ENCODE assay signal across 10 cellular contexts in the genomic region with DNA sequence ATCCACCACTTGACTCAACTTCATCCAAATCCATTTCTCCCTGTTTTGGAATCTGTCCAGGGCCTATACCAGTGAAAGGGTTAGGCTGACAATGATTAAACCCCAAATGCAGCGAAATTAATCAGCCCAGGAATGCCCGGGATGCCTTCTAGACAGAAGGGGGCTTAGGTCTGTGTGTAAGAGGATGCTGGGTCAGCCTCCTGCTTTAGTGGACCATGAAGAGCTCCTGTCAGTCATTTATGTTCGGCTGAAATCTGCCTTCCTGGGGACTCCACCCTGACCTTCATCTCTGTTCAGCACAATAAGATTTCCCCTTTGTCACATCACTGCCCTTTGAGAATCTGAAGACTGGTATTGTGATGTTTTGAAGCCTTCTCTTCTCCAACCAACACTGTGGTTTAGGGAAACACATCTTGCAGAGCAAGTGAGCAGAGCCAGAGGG.
A peak's percentile ranks its signal among the peaks of the same experiment; 100 is the strongest.
DNase-seq lines count a peak whose midpoint lies in the region; ATAC-seq, FAIRE-seq and TF ChIP-seq lines count a peak whose summit lies in the region.
"Had no signal": no experiment of that assay in that cellular context is flagged by ENCODE, and none has a peak within 500 bp of the region (broad histone marks: within the 10 kb centered on the region; RNA-seq: fewer than 3 reads in every experiment).

No MANE protein-coding gene starts in this region.

- peaks cover 3% of the 10 kb centered on the region for H3K9me3 Mint-ChIP-seq in T-helper 2 cell treated with Interferon-gamma antibody and Interleukin-4, amounts not matched to agents 5 μg/mL and 100 μg/mL, for 36 hours
- no peaks in the 10 kb centered on the region for H3K9me3 Mint-ChIP-seq in natural killer cell treated with Interleukin-12 subunit alpha and Interleukin-12 subunit beta and Interleukin-15 and Interleukin-18, amount 100 ng/mL, for 72 hours

- DNase-seq in T-helper 2 cell treated with Interferon-gamma antibody and Interleukin-4, amounts not matched to agents 5 μg/mL and 100 μg/mL, for 36 hours (ENCODE audit: low spot score) = no peak
- DNase-seq in T-helper 2 cell (no peak), RCC 7860 (ENCODE audit: low spot score) (peak; percentile 95), SK-N-DZ (ENCODE audit: low spot score) (no peak)
- DNase-seq in natural killer cell treated with Interleukin-12 subunit alpha and Interleukin-12 subunit beta and Interleukin-15 and Interleukin-18, amount 100 ng/mL, for 72 hours (ENCODE audit: low spot score) = no peak
- DNase-seq: effector CD4-positive, alpha-beta T cell had no signal

- H3K4me1 Mint-ChIP-seq in T-helper 2 cell treated with Interferon-gamma antibody and Interleukin-4, amounts not matched to agents 5 μg/mL and 100 μg/mL, for 36 hours (ENCODE audit: low read depth) = peaks cover 74% of the 10 kb centered on the region
- peaks cover 80 to 89% of the 10 kb centered on the region in 2 donors for H3K4me1 Mint-ChIP-seq in natural killer cell treated with Interleukin-12 subunit alpha and Interleukin-12 subunit beta and Interleukin-15 and Interleukin-18, amount 100 ng/mL, for 72 hours (ENCODE audit: low read depth in 2 of 2)

- peaks cover 7% of the 10 kb centered on the region for H3K36me3 Mint-ChIP-seq in T-helper 2 cell treated with Interferon-gamma antibody and Interleukin-4, amounts not matched to agents 5 μg/mL and 100 μg/mL, for 36 hours (ENCODE audit: low read depth)
- peaks cover 13% of the 10 kb centered on the region for H3K36me3 Mint-ChIP-seq in natural killer cell treated with Interleukin-12 subunit alpha and Interleukin-12 subunit beta and Interleukin-15 and Interleukin-18, amount 100 ng/mL, for 72 hours

- H3K4me3 Mint-ChIP-seq in T-helper 2 cell treated with Interferon-gamma antibody and Interleukin-4, amounts not matched to agents 5 μg/mL and 100 μg/mL, for 36 hours = peak overlapping the region; percentile 24
- H3K4me3 Mint-ChIP-seq in natural killer cell treated with Interleukin-12 subunit alpha and Interleukin-12 subunit beta and Interleukin-15 and Interleukin-18, amount 100 ng/mL, for 72 hours = peak overlapping the region; percentile 70

- no peaks in the 10 kb centered on the region for H3K27me3 Mint-ChIP-seq in T-helper 2 cell treated with Interferon-gamma antibody and Interleukin-4, amounts not matched to agents 5 μg/mL and 100 μg/mL, for 36 hours (ENCODE audit: low read depth)
- H3K27me3 Mint-ChIP-seq in natural killer cell treated with Interleukin-12 subunit alpha and Interleukin-12 subunit beta and Interleukin-15 and Interleukin-18, amount 100 ng/mL, for 72 hours = no peaks in the 10 kb centered on the region

- H3K27ac Mint-ChIP-seq in T-helper 2 cell treated with Interferon-gamma antibody and Interleukin-4, amounts not matched to agents 5 μg/mL and 100 μg/mL, for 36 hours = peak overlapping the region; percentile 18
- peak overlapping the region; percentile 95 to 99 for H3K27ac Mint-ChIP-seq in natural killer cell treated with Interleukin-12 subunit alpha and Interleukin-12 subunit beta and Interleukin-15 and Interleukin-18, amount 100 ng/mL, for 72 hours

- peak; percentile 98 for FAIRE-seq in RCC 7860 (lab: Jason Lieb, UNC)
- FAIRE-seq: islet of Langerhans had no signal

- peak; percentile 38 for ATAC-seq in HG02642 (IDR thresholded peaks at IDR 0.05; ENCODE audit: poor library complexity, unreplicated experiment)
- no peak for ATAC-seq in natural killer cell treated with Interleukin-12 subunit alpha and Interleukin-12 subunit beta and Interleukin-15 and Interleukin-18, amount 100 ng/mL, for 72 hours
- ATAC-seq in activated CD4-positive, CD25-positive, alpha-beta regulatory T cell treated with anti-CD3 and anti-CD28 coated beads, Interleukin-2, amount 50 U/mL, for 24 hours = no peak
- ATAC-seq in SK-N-SH treated with all-trans-retinoic acid at 6 μM for 48 hours = no peak

TF ChIP-seq in SK-N-SH treated with all-trans-retinoic acid at 6 μM for 48 hours, 23 proteins besides CTCF, POLR2A, EP300 and RAD21:
- TF ChIP-seq ZC3H10 (CRISPR knock-in tag; IDR thresholded peaks at IDR 0.05) (no peak), TOX (CRISPR knock-in tag; IDR thresholded peaks at IDR 0.05; ENCODE audit: borderline replicate concordance) (no peak), ZNF565 (CRISPR knock-in tag; conservative IDR thresholded peaks at IDR 0.05; ENCODE audit: low read depth) (no peak), ZNF8 (CRISPR knock-in tag; IDR thresholded peaks at IDR 0.05) (no peak), CSDC2 (CRISPR knock-in tag; IDR thresholded peaks at IDR 0.05) (no peak), OSR1 (CRISPR knock-in tag; IDR thresholded peaks at IDR 0.05) (no peak), BACH2 (CRISPR knock-in tag; IDR thresholded peaks at IDR 0.05; ENCODE audit: borderline replicate concordance) (no peak), ZNF70 (CRISPR knock-in tag; IDR thresholded peaks at IDR 0.05) (no peak), GLIS3 (CRISPR knock-in tag; IDR thresholded peaks at IDR 0.05) (no peak), PATZ1 (CRISPR knock-in tag; IDR thresholded peaks at IDR 0.05; ENCODE audit: borderline replicate concordance) (no peak), CREB5 (CRISPR knock-in tag; IDR thresholded peaks at IDR 0.05; ENCODE audit: low read depth) (no peak), RARB (CRISPR knock-in tag; IDR thresholded peaks at IDR 0.05) (no peak), ZFP3 (CRISPR knock-in tag; IDR thresholded peaks at IDR 0.05) (no peak), PPARA (CRISPR knock-in tag; IDR thresholded peaks at IDR 0.05; ENCODE audit: borderline replicate concordance) (no peak), ZFP30 (CRISPR knock-in tag; IDR thresholded peaks at IDR 0.05) (no peak), ESRRG (CRISPR knock-in tag; IDR thresholded peaks at IDR 0.05) (no peak)
- TF ChIP-seq, protein P1, sequence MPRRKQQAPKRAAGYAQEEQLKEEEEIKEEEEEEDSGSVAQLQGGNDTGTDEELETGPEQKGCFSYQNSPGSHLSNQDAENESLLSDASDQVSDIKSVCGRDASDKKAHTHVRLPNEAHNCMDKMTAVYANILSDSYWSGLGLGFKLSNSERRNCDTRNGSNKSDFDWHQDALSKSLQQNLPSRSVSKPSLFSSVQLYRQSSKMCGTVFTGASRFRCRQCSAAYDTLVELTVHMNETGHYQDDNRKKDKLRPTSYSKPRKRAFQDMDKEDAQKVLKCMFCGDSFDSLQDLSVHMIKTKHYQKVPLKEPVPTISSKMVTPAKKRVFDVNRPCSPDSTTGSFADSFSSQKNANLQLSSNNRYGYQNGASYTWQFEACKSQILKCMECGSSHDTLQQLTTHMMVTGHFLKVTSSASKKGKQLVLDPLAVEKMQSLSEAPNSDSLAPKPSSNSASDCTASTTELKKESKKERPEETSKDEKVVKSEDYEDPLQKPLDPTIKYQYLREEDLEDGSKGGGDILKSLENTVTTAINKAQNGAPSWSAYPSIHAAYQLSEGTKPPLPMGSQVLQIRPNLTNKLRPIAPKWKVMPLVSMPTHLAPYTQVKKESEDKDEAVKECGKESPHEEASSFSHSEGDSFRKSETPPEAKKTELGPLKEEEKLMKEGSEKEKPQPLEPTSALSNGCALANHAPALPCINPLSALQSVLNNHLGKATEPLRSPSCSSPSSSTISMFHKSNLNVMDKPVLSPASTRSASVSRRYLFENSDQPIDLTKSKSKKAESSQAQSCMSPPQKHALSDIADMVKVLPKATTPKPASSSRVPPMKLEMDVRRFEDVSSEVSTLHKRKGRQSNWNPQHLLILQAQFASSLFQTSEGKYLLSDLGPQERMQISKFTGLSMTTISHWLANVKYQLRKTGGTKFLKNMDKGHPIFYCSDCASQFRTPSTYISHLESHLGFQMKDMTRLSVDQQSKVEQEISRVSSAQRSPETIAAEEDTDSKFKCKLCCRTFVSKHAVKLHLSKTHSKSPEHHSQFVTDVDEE (CRISPR knock-in tag; IDR thresholded peaks at IDR 0.05) = no peak
- TF ChIP-seq, protein P2, sequence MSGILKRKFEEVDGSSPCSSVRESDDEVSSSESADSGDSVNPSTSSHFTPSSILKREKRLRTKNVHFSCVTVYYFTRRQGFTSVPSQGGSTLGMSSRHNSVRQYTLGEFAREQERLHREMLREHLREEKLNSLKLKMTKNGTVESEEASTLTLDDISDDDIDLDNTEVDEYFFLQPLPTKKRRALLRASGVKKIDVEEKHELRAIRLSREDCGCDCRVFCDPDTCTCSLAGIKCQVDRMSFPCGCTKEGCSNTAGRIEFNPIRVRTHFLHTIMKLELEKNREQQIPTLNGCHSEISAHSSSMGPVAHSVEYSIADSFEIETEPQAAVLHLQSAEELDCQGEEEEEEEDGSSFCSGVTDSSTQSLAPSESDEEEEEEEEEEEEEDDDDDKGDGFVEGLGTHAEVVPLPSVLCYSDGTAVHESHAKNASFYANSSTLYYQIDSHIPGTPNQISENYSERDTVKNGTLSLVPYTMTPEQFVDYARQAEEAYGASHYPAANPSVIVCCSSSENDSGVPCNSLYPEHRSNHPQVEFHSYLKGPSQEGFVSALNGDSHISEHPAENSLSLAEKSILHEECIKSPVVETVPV (CRISPR knock-in tag; IDR thresholded peaks at IDR 0.05) = no peak
TF ChIP-seq in SK-N-SH treated with all-trans-retinoic acid at 6 μM for 48 hours: peak in this region for 0.
